In genomic region chr11:122367809-122368231, GRCh38 we compare ENCODE assay signal across 11 cellular contexts.
DNase-seq lines count a peak whose midpoint lies in the region; ATAC-seq and TF ChIP-seq lines count a peak whose summit lies in the region.
"Had no signal": no experiment of that assay in that cellular context is flagged by ENCODE, and none has a peak within 500 bp of the region (broad histone marks: within the 10 kb centered on the region; RNA-seq: fewer than 3 reads in every experiment).

No MANE protein-coding gene starts in this region.

- H3K27me3 ChIP-seq in smooth muscle cell (ENCODE audit: low read depth), result no peaks in the 10 kb centered on the region
- H3K27me3 ChIP-seq: stomach had no signal

- no peak for TF ChIP-seq CTCF in smooth muscle cell (IDR thresholded peaks at IDR 0.05; ENCODE audit: borderline replicate concordance, insufficient read depth, poor library complexity, severe bottlenecking)

- WGBS in smooth muscle cell (ENCODE audit: low lambda C conversion rate), result 39% methylated on average over 6 of the region's 6 CpGs

- H3K27ac ChIP-seq in smooth muscle cell (ENCODE audit: low read depth), result no peak overlapping the region

- no peaks in the 10 kb centered on the region for H4K20me1 ChIP-seq in smooth muscle cell (ENCODE audit: low read depth)

- H3K9ac ChIP-seq in smooth muscle cell (ENCODE audit: low read depth), result no peak overlapping the region

- H2AFZ ChIP-seq in smooth muscle cell (ENCODE audit: low read depth), result peak overlapping the region; percentile 77

- H3K79me2 ChIP-seq in smooth muscle cell (ENCODE audit: low read depth), result no peaks in the 10 kb centered on the region

- H3K9me3 ChIP-seq in smooth muscle cell (replicated peaks; ENCODE audit: low read depth), result no peaks in the 10 kb centered on the region
- H3K9me3 ChIP-seq: stomach had no signal

- no peaks in the 10 kb centered on the region for H3K36me3 ChIP-seq in smooth muscle cell (ENCODE audit: low read depth)
- H3K36me3 ChIP-seq: stomach had no signal

- DNase-seq in GM04504 (ENCODE audit: low read depth), result peak; percentile 8
- DNase-seq in cerebellar cortex (ENCODE audit: low spot score), result peak; percentile 2
- DNase-seq in iPS-NIHi11 (ENCODE audit: low spot score), result peak; percentile 33
- no peak for DNase-seq in smooth muscle cell (lab: John Stamatoyannopoulos, UW; ENCODE audit: unreplicated experiment)
- no peak for DNase-seq in activated CD8-positive, alpha-beta memory T cell treated with anti-CD3 and anti-CD28 coated beads, Interleukin-2, amount 50 U/mL, for 48 hours
- DNase-seq in NCI-H524 (lab: John Stamatoyannopoulos, UW), result no peak
- no peak for DNase-seq in OCI-M2 (lab: John Stamatoyannopoulos, UW; ENCODE audit: unreplicated experiment)
- DNase-seq: Calu3, NCI-H2171, stomach had no signal

- peak overlapping the region; percentile 57 for H3K4me2 ChIP-seq in smooth muscle cell

- H3K4me3 ChIP-seq in smooth muscle cell, result peak overlapping the region; percentile 33
- H3K4me3 ChIP-seq: stomach had no signal

- peaks cover 4% of the 10 kb centered on the region for H3K4me1 ChIP-seq in smooth muscle cell (ENCODE audit: low read depth)

- H3F3A ChIP-seq in smooth muscle cell (ENCODE audit: low read depth), result no peaks in the 10 kb centered on the region

- no peak for ATAC-seq in HG03097 (IDR thresholded peaks at IDR 0.05; ENCODE audit: low FRiP score, unreplicated experiment)

Comparison
In these comparisons a context has a peak if more than half of its experiments do, and no peak if none do; other contexts are left out.
1. DNase-seq: peak in GM04504 (single experiment), cerebellar cortex (single experiment) and iPS-NIHi11 (single experiment); none in smooth muscle cell (single experiment), activated CD8-positive, alpha-beta memory T cell treated with anti-CD3 and anti-CD28 coated beads, Interleukin-2, amount 50 U/mL, for 48 hours (single experiment), NCI-H524 (0 of 2) and OCI-M2 (single experiment).